In genomic region chr12:53098982-53099651, GRCh38 we compare ENCODE assay signal across 8 cellular contexts. TPM values are rescaled to one million over a fixed set of nuclear protein-coding genes. Genes with fewer than 3 reads are reported as not detected.
DNase-seq lines count a peak whose midpoint lies in the region; ATAC-seq and TF ChIP-seq lines count a peak whose summit lies in the region.

No MANE protein-coding gene starts in this region.

- TF ChIP-seq EP300 in transverse colon (IDR thresholded peaks at IDR 0.05; ENCODE audit: low read depth) = no peak

- TF ChIP-seq POLR2A in adrenal gland (IDR thresholded peaks at IDR 0.05) (no peak), transverse colon (IDR thresholded peaks at IDR 0.05) (no peak), GM18505 (IDR thresholded peaks at IDR 0.05; ENCODE audit: borderline replicate concordance, extremely low read depth, insufficient read depth, insufficient read length) (no peak)

- peak overlapping the region; percentile 54 for H3K27ac Mint-ChIP-seq in progenitor cell of endocrine pancreas

- intact Hi-C loops in adrenal gland (cut with DNase I) (loop anchor here (2.0 kb wide), 1 partner anchor 32 kb away; no protein-coding TSS in a partner anchor), heart right ventricle (cut with DNase I) (loop anchor here in 8 of 10 donors (1.0 to 5.0 kb wide), 6 partner anchors 28 to 62 kb away; no protein-coding TSS in a partner anchor), transverse colon (cut with DNase I; ENCODE audit: low total_unique reads) (loop anchor here (2.0 kb wide), 1 partner anchor 26 kb away; no protein-coding TSS in a partner anchor)

- no peaks in the 10 kb centered on the region for H3K9me3 ChIP-seq in adrenal gland (replicated peaks in 1 of 3)
- no peaks in the 10 kb centered on the region for H3K9me3 ChIP-seq in heart right ventricle
- H3K9me3 ChIP-seq in transverse colon = no peaks in the 10 kb centered on the region

- H3K4me1 ChIP-seq in adrenal gland (replicated peaks in 1 of 2) (peaks cover 0 to 33% of the 10 kb centered on the region in 2 donors), heart right ventricle (peaks cover 10 to 68% (median 40%) of the 10 kb centered on the region in 9 donors), transverse colon (peaks cover 18 to 34% (median 23%) of the 10 kb centered on the region in 4 donors)

- in situ Hi-C loops in transverse colon (cut with MboI; ENCODE audit: low pct_ligation_motif_present in 1 of 4, low pct_unique_long_range_greater_than_20kb in 1 of 4, low sequenced_read_pairs in 3 of 4) = no loop called here

- H3K36me3 Mint-ChIP-seq in progenitor cell of endocrine pancreas (ENCODE audit: insufficient read depth) = no peaks in the 10 kb centered on the region

- H3K27me3 ChIP-seq in adrenal gland (no peaks in the 10 kb centered on the region), heart right ventricle (peaks cover 0 to 4% (median 0%) of the 10 kb centered on the region in 7 donors), transverse colon (peaks cover 28% of the 10 kb centered on the region)

- H3K4me1 Mint-ChIP-seq in progenitor cell of endocrine pancreas (ENCODE audit: low read depth) = peaks cover 44% of the 10 kb centered on the region

- peak; percentile 88 for TF ChIP-seq CTCF in GM12864 (IDR thresholded peaks at IDR 0.05; ENCODE audit: low read depth, low read length, missing control alignments)
- peak; percentile 93 to 99 (median 98) for TF ChIP-seq CTCF in adrenal gland (IDR thresholded peaks at IDR 0.05)
- TF ChIP-seq CTCF in heart right ventricle (IDR thresholded peaks at IDR 0.05) = peak; percentile 91 to 99 (median 98)
- peak; percentile 99 for TF ChIP-seq CTCF in progenitor cell of endocrine pancreas (IDR thresholded peaks at IDR 0.05; ENCODE audit: unreplicated experiment)
- TF ChIP-seq CTCF in transverse colon (IDR thresholded peaks at IDR 0.05) = peak; percentile 95 to 98 (median 97)

- peaks cover 13% of the 10 kb centered on the region for H3K27me3 Mint-ChIP-seq in progenitor cell of endocrine pancreas

- no peaks in the 10 kb centered on the region for H3K9me3 Mint-ChIP-seq in progenitor cell of endocrine pancreas (ENCODE audit: low read depth)

- ATAC-seq in heart right ventricle (peak; percentile 77 to 86 (median 83)), GM18505 (IDR thresholded peaks at IDR 0.05; ENCODE audit: unreplicated experiment) (no peak)

- 21 to 28% (median 22%) methylated on average over 6 of the region's 6 CpGs for WGBS in adrenal gland, 4 donors
- WGBS in heart right ventricle, 2 donors = 11 to 17% methylated on average over 6 of the region's 6 CpGs
- WGBS in transverse colon (ENCODE audit: low coverage in 1 of 2), 2 donors = 18% methylated on average over 6 of the region's 6 CpGs; no CpG with 5 or more reads in 1 of the 2 donors

- DNase-seq in GM12864 (ENCODE audit: low read depth) = peak; percentile 31
- peak; percentile 47 for DNase-seq in NCI-H1417 treated with DMSO at 0.1 percent for 48 hours (lab: John Stamatoyannopoulos, UW)
- peak; percentile 77 for DNase-seq in T follicular helper cell (ENCODE audit: low read depth)
- DNase-seq in adrenal gland = peak; percentile 87 to 96 (median 92)
- peak; percentile 94 for DNase-seq in heart right ventricle
- peak; percentile 80 for DNase-seq in progenitor cell of endocrine pancreas (ENCODE audit: low spot score, unreplicated experiment)
- peak; percentile 89 for DNase-seq in transverse colon

- H3K4me3 ChIP-seq in GM12864 (ENCODE audit: low read depth, low read length) = no peak overlapping the region
- H3K4me3 ChIP-seq in adrenal gland = peak overlapping the region in 1 of 4 donors; percentile 64
- peak overlapping the region in 6 of 10 donors; percentile 62 to 82 (median 67) for H3K4me3 ChIP-seq in heart right ventricle
- H3K4me3 ChIP-seq in transverse colon = peak overlapping the region in 1 of 4 donors; percentile 19

- H3K4me3 Mint-ChIP-seq in progenitor cell of endocrine pancreas (ENCODE audit: low read depth) = peak overlapping the region; percentile 80

- H3K36me3 ChIP-seq in adrenal gland (replicated peaks in 1 of 2) = no peaks in the 10 kb centered on the region
- peaks cover 0 to 26% (median 0%) of the 10 kb centered on the region in 9 donors for H3K36me3 ChIP-seq in heart right ventricle
- H3K36me3 ChIP-seq in transverse colon = no peaks in the 10 kb centered on the region

- H3K27ac ChIP-seq in adrenal gland (peak overlapping the region in 4 of 5 donors; percentile 33 to 93 (median 66)), heart right ventricle (peak overlapping the region; percentile 79 to 97 (median 90)), transverse colon (peak overlapping the region; percentile 77 to 88 (median 84))

RNA-seq across cellular contexts. Expression of gene IGFBP6, which starts 1.6 kb away (rescaled TPM):
- 100 to 1,000 TPM in 6 of 8 donors, 10 to 100 TPM in 2; 39.5 to 559 (median 212) TPM for total RNA-seq in adrenal gland
- polyA plus RNA-seq in adrenal gland = 100 to 1,000 TPM in 2 of 3 donors, 10 to 100 TPM in 1; 26.4 to 478 (median 337) TPM
- total RNA-seq in heart right ventricle = 10 to 100 TPM; 27.0 to 75.6 (median 37.7) TPM
- 100 to 1,000 TPM in 1 of 2 donors, 10 to 100 TPM in 1; 61.5 to 182 TPM for polyA plus RNA-seq in heart right ventricle
- total RNA-seq in progenitor cell of endocrine pancreas = 25.7 and 26.5 TPM in 2 replicates
- 100 to 1,000 TPM in 1 of 4 donors, 10 to 100 TPM in 3; 38.5 to 106 (median 94.5) TPM for total RNA-seq in transverse colon

RNA-seq across cellular contexts. Expression of gene SOAT2, which starts 4.2 kb away (rescaled TPM):
- total RNA-seq in adrenal gland (under 1 TPM in 1 of 8 donors, not detected in 7; 0.79 TPM), heart right ventricle (not detected), progenitor cell of endocrine pancreas (0.98 and 1.1 TPM in 2 replicates), transverse colon (under 1 TPM in 1 of 4 donors, not detected in 3; 0.41 TPM)
- polyA plus RNA-seq in adrenal gland (under 1 TPM in 2 of 3 donors, not detected in 1; 0.34 to 0.48 TPM), heart right ventricle (under 1 TPM in 1 of 2 donors, not detected in 1; 0.03 TPM)

RNA-seq across cellular contexts. Expression of gene SPRYD3, which starts 19.9 kb away (rescaled TPM):
- total RNA-seq in adrenal gland = 10 to 100 TPM; 32.1 to 74.6 (median 46.7) TPM
- polyA plus RNA-seq in adrenal gland = 10 to 100 TPM; 16.4 to 52.8 (median 29.0) TPM
- total RNA-seq in heart right ventricle = 10 to 100 TPM; 40.9 to 63.0 (median 47.4) TPM
- polyA plus RNA-seq in heart right ventricle = 10 to 100 TPM; 20.5 to 63.9 TPM
- 17.9 and 18.0 TPM in 2 replicates for total RNA-seq in progenitor cell of endocrine pancreas
- 10 to 100 TPM; 10.1 to 27.0 (median 21.9) TPM for total RNA-seq in transverse colon

RNA-seq across cellular contexts. Expression of gene TNS2, which starts 49.3 kb away (rescaled TPM):
- total RNA-seq in adrenal gland (100 to 1,000 TPM in 7 of 8 donors, 10 to 100 TPM in 1; 55.8 to 268 (median 175) TPM), heart right ventricle (100 to 1,000 TPM in 3 of 10 donors, 10 to 100 TPM in 7; 60.6 to 139 (median 77.1) TPM), progenitor cell of endocrine pancreas (6.6 and 7.3 TPM in 2 replicates), transverse colon (100 to 1,000 TPM in 2 of 4 donors, 10 to 100 TPM in 2; 48.2 to 397 (median 169) TPM)
- polyA plus RNA-seq in adrenal gland (1,000 to 10,000 TPM in 1 of 3 donors, 100 to 1,000 TPM in 1, 10 to 100 TPM in 1; 36.8 to 1,019 (median 396) TPM), heart right ventricle (100 to 1,000 TPM in 1 of 2 donors, 10 to 100 TPM in 1; 68.1 to 364 TPM)

Comparison
In these comparisons a context has a peak if more than half of its experiments do, and no peak if none do; other contexts are left out.
1. DNase-seq: peak in every context shown above with its lines; median percentile 94 in heart right ventricle; 92 in adrenal gland; 89 in transverse colon; 80 in progenitor cell of endocrine pancreas; 77 in T follicular helper cell; 47 in NCI-H1417 treated with DMSO at 0.1 percent for 48 hours; 31 in GM12864.